Comparison of ENCODE assay signal across 8 cellular contexts in genomic region chr11:75667831-75668507, GRCh38. TPM values are rescaled to one million over a fixed set of nuclear protein-coding genes. Genes with fewer than 3 reads are reported as not detected.
DNase-seq lines count a peak whose midpoint lies in the region; ATAC-seq, FAIRE-seq and TF ChIP-seq lines count a peak whose summit lies in the region.

No MANE protein-coding gene starts in this region.

- H3K27me3 ChIP-seq in pancreas, result peaks cover 3 to 6% (median 4%) of the 10 kb centered on the region in 4 donors

- H3K9me3 ChIP-seq in pancreas, result no peaks in the 10 kb centered on the region

- H3K9me3 Mint-ChIP-seq in activated naive CD8-positive, alpha-beta T cell treated with anti-CD3 and anti-CD28 coated beads, Interleukin-2, amount 50 U/mL, for 24 hours, result no peaks in the 10 kb centered on the region

- H3K27ac Mint-ChIP-seq in activated naive CD8-positive, alpha-beta T cell treated with anti-CD3 and anti-CD28 coated beads, Interleukin-2, amount 50 U/mL, for 24 hours, result no peak overlapping the region

- peak overlapping the region; percentile 21 to 61 (median 32) for H3K4me3 ChIP-seq in pancreas

- no peak overlapping the region for H3K27ac ChIP-seq in pancreas

- 1 to 3% methylated on average over 43 to 77 of the region's 77 CpGs for WGBS in pancreas, 2 donors

- H3K4me3 Mint-ChIP-seq in activated naive CD8-positive, alpha-beta T cell treated with anti-CD3 and anti-CD28 coated beads, Interleukin-2, amount 50 U/mL, for 24 hours, result peak overlapping the region; percentile 79

- H3K27me3 Mint-ChIP-seq in activated naive CD8-positive, alpha-beta T cell treated with anti-CD3 and anti-CD28 coated beads, Interleukin-2, amount 50 U/mL, for 24 hours, result peaks cover 77% of the 10 kb centered on the region

- H3K36me3 Mint-ChIP-seq in activated naive CD8-positive, alpha-beta T cell treated with anti-CD3 and anti-CD28 coated beads, Interleukin-2, amount 50 U/mL, for 24 hours (ENCODE audit: low read depth), result no peaks in the 10 kb centered on the region

- peaks cover 0 to 4% (median 0%) of the 10 kb centered on the region in 3 donors for H3K4me1 ChIP-seq in pancreas

- H3K36me3 ChIP-seq in pancreas, result no peaks in the 10 kb centered on the region

- peak; percentile 31 for DNase-seq in activated naive CD4-positive, alpha-beta T cell treated with Interleukin-2 at 50 U/mL for 16 hours
- no peak for DNase-seq in activated naive CD4-positive, alpha-beta T cell (lab: John Stamatoyannopoulos, UW)
- DNase-seq in NCI-H2171 treated with DMSO at 0.1 percent for 48 hours (lab: John Stamatoyannopoulos, UW) (peak; percentile 53), left ventricle myocardium superior (peak; percentile 79), pancreas (peak; percentile 38 to 79 (median 54))
- DNase-seq in activated naive CD8-positive, alpha-beta T cell treated with anti-CD3 and anti-CD28 coated beads, Interleukin-2, amount 50 U/mL, for 24 hours, result peak; percentile 40

- peaks cover 10% of the 10 kb centered on the region for H3K4me1 Mint-ChIP-seq in activated naive CD8-positive, alpha-beta T cell treated with anti-CD3 and anti-CD28 coated beads, Interleukin-2, amount 50 U/mL, for 24 hours

- no peak for FAIRE-seq in pancreas (lab: Jason Lieb, UNC)

- ATAC-seq in activated naive CD8-positive, alpha-beta T cell treated with anti-CD3 and anti-CD28 coated beads, Interleukin-2, amount 50 U/mL, for 24 hours, result peak; percentile 27
- peak; percentile 64 for ATAC-seq in left ventricle myocardium superior
- peak; percentile 59 to 74 (median 65) for ATAC-seq in pancreas
- no peak for ATAC-seq in HG02970 (IDR thresholded peaks at IDR 0.05; ENCODE audit: low FRiP score, unreplicated experiment)
- ATAC-seq in GM21825 (IDR thresholded peaks at IDR 0.05; ENCODE audit: unreplicated experiment), result no peak

- TF ChIP-seq CTCF in pancreas (IDR thresholded peaks at IDR 0.05), result no peak

- intact Hi-C loops in left ventricle myocardium superior (cut with micrococcal nuclease), result no loop called here
- intact Hi-C loops in pancreas (cut with DNase I), result no loop called here

RNA-seq across cellular contexts. Expression of gene MAP6, which starts 0.9 kb away (rescaled TPM):
- 5.4 TPM for total RNA-seq in left ventricle myocardium superior
- total RNA-seq in pancreas, result 1 to 10 TPM in 5 of 6 donors, under 1 TPM in 1; 0.88 to 3.2 (median 2.0) TPM
- 10 to 100 TPM in 1 of 2 donors, 1 to 10 TPM in 1; 4.2 to 17.4 TPM for polyA plus RNA-seq in pancreas

RNA-seq across cellular contexts. Expression of gene MOGAT2, which starts 49.7 kb away (rescaled TPM):
- total RNA-seq in left ventricle myocardium superior, result 0.17 TPM
- under 1 TPM in 1 of 6 donors, not detected in 5; 0.09 TPM for total RNA-seq in pancreas
- under 1 TPM; 0.08 to 0.09 TPM for polyA plus RNA-seq in pancreas

Comparison
In these comparisons a context has a peak if more than half of its experiments do, and no peak if none do; other contexts are left out.
1. DNase-seq: peak in activated naive CD4-positive, alpha-beta T cell treated with Interleukin-2 at 50 U/mL for 16 hours (single experiment), NCI-H2171 treated with DMSO at 0.1 percent for 48 hours (single experiment), activated naive CD8-positive, alpha-beta T cell treated with anti-CD3 and anti-CD28 coated beads, Interleukin-2, amount 50 U/mL, for 24 hours (single experiment), left ventricle myocardium superior (single experiment) and pancreas (6 of 6); none in activated naive CD4-positive, alpha-beta T cell (0 of 4).
2. ATAC-seq: peak in activated naive CD8-positive, alpha-beta T cell treated with anti-CD3 and anti-CD28 coated beads, Interleukin-2, amount 50 U/mL, for 24 hours (single experiment), left ventricle myocardium superior (single experiment) and pancreas (4 of 4); none in HG02970 (single experiment) and GM21825 (single experiment).